Comparison of ENCODE assay signal across 1 cellular context in the genomic region with DNA sequence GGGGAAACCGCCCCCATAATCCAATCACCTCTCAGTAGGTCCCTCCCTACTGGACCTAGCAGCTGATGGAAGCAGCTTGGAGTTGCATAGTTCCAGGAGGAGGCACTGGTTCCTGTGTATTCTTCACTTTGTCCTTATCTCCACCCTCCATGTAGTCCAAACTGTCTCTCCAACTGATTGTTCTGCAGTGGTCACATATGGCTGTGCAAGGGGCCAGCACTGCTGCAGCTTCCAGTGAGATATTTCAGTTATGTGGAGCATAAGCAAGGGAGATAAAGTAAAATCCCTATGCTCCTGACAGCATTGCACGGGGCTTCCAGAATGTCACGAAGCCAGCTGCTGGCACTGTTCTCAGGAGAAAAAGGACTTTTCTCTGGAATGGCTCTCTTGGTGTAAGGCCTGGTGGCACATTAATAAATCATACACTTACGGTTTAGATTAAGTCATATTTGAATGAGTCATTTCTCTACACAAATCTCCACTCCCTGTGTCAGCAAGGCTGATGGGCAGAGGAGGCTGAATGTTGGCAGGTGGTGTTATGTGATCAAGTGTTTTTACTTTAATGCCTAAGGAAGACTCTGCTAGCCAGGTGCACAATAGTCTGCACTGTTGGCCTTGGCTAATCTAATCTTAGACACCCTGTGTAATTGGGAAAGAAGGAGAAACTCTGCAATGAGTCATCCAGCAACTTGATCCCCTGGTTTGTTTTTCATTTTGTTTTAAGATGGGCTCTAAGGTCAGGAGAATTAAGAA.
TF ChIP-seq lines count a peak whose summit lies in the region.

No MANE protein-coding gene starts in this region.

TF ChIP-seq in HepG2, 621 proteins besides CTCF, POLR2A, EP300 and RAD21:
- TF ChIP-seq, protein P1, sequence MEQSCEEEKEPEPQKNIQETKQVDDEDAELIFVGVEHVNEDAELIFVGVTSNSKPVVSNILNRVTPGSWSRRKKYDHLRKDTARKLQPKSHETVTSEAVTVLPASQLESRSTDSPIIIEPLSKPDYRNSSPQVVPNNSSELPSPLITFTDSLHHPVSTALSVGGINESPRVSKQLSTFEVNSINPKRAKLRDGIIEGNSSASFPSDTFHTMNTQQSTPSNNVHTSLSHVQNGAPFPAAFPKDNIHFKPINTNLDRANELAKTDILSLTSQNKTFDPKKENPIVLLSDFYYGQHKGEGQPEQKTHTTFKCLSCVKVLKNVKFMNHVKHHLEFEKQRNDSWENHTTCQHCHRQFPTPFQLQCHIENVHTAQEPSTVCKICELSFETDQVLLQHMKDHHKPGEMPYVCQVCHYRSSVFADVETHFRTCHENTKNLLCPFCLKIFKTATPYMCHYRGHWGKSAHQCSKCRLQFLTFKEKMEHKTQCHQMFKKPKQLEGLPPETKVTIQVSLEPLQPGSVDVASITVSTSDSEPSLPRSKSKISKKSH (CRISPR knock-in tag; IDR thresholded peaks at IDR 0.05; ENCODE audit: borderline replicate concordance), result no peak
- TF ChIP-seq HOXA9 (CRISPR knock-in tag; IDR thresholded peaks at IDR 0.05; ENCODE audit: borderline replicate concordance), result no peak
- no peak for TF ChIP-seq ZNF7 (CRISPR knock-in tag; IDR thresholded peaks at IDR 0.05)
- no peak for TF ChIP-seq SIN3B (IDR thresholded peaks at IDR 0.05; ENCODE audit: low read length)
- TF ChIP-seq, protein P2, sequence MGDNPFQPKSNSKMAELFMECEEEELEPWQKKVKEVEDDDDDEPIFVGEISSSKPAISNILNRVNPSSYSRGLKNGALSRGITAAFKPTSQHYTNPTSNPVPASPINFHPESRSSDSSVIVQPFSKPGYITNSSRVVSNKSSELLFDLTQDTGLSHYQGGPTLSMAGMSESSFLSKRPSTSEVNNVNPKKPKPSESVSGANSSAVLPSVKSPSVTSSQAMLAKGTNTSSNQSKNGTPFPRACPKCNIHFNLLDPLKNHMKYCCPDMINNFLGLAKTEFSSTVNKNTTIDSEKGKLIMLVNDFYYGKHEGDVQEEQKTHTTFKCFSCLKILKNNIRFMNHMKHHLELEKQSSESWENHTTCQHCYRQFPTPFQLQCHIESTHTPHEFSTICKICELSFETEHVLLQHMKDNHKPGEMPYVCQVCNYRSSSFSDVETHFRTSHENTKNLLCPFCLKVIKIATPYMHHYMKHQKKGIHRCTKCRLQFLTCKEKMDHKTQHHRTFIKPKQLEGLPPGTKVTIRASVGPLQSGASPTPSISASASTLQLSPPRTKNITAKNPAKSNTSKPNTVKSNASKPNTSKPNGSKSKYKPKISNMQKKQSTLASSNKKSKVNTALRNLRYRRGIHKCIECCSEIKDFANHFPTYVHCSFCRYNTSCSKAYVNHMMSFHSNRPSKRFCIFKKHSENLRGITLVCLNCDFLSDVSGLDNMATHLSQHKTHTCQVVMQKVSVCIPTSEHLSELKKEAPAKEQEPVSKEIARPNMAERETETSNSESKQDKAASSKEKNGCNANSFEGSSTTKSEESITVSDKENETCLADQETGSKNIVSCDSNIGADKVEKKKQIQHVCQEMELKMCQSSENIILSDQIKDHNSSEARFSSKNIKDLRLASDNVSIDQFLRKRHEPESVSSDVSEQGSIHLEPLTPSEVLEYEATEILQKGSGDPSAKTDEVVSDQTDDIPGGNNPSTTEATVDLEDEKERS (CRISPR knock-in tag; IDR thresholded peaks at IDR 0.05), result no peak
- TF ChIP-seq, protein P3, sequence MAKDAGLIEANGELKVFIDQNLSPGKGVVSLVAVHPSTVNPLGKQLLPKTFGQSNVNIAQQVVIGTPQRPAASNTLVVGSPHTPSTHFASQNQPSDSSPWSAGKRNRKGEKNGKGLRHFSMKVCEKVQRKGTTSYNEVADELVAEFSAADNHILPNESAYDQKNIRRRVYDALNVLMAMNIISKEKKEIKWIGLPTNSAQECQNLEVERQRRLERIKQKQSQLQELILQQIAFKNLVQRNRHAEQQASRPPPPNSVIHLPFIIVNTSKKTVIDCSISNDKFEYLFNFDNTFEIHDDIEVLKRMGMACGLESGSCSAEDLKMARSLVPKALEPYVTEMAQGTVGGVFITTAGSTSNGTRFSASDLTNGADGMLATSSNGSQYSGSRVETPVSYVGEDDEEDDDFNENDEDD (CRISPR knock-in tag; IDR thresholded peaks at IDR 0.05; ENCODE audit: borderline replicate concordance), result no peak
- TF ChIP-seq RFX5 (IDR thresholded peaks at IDR 0.05; ENCODE audit: low read depth, low read length), result no peak
- TF ChIP-seq CBFB (CRISPR knock-in tag; IDR thresholded peaks at IDR 0.05), result no peak
- TF ChIP-seq HNRNPH1 (optimal IDR thresholded peaks at IDR 0.05; ENCODE audit: low read depth, low read length), result no peak
- no peak for TF ChIP-seq ZNF891 (CRISPR knock-in tag; IDR thresholded peaks at IDR 0.05)
- TF ChIP-seq PPARG (CRISPR knock-in tag; conservative IDR thresholded peaks at IDR 0.05), result no peak
- TF ChIP-seq ZNF703 (CRISPR knock-in tag; IDR thresholded peaks at IDR 0.05; ENCODE audit: borderline replicate concordance), result no peak
- TF ChIP-seq PHF5A (CRISPR knock-in tag; IDR thresholded peaks at IDR 0.05; ENCODE audit: low read depth, unreplicated experiment), result no peak
- no peak for TF ChIP-seq ZEB1 (IDR thresholded peaks at IDR 0.05; ENCODE audit: insufficient replicate concordance, low read depth)
TF ChIP-seq in HepG2: peak in this region for 0.
